In genomic region chr9:96874947-96875459, GRCh38 we compare ENCODE assay signal across 8 cellular contexts. TPM values are rescaled to one million over a fixed set of nuclear protein-coding genes. Genes with fewer than 3 reads are reported as not detected.
DNase-seq lines count a peak whose midpoint lies in the region; ATAC-seq and TF ChIP-seq lines count a peak whose summit lies in the region.

No MANE protein-coding gene starts in this region.

- no peak overlapping the region for H3K4me3 ChIP-seq in lower leg skin (ENCODE audit: low read depth, poor library complexity, severe bottlenecking)

- no peak for TF ChIP-seq CTCF in lower leg skin (IDR thresholded peaks at IDR 0.05)

- WGBS in lower leg skin, 2 donors: 25 to 27% methylated on average over 13 of the region's 13 CpGs

- intact Hi-C loops in lower leg skin (cut with DNase I; ENCODE audit: low total_unique reads): no loop called here

- peak; percentile 70 for ATAC-seq in GM19463 (IDR thresholded peaks at IDR 0.05; ENCODE audit: unreplicated experiment)
- ATAC-seq in HG03469 (IDR thresholded peaks at IDR 0.05; ENCODE audit: unreplicated experiment): peak; percentile 49
- ATAC-seq in SK-N-SH treated with all-trans-retinoic acid at 6 μM for 48 hours: peak; percentile 39

- DNase-seq in DMS153 treated with DMSO at 0.1 percent for 48 hours (lab: John Stamatoyannopoulos, UW; ENCODE audit: unreplicated experiment): peak; percentile 68
- DNase-seq in effector CD4-positive, alpha-beta T cell: peak; percentile 21
- DNase-seq in mucosa of gallbladder (ENCODE audit: low spot score): peak; percentile 65
- no peak for DNase-seq in lower leg skin (ENCODE audit: low spot score in 2 of 2)
- DNase-seq in C1 segment of cervical spinal cord (lab: John Stamatoyannopoulos, UW): no peak

- no peak for TF ChIP-seq POLR2A in lower leg skin (IDR thresholded peaks at IDR 0.05)

TF ChIP-seq in SK-N-SH treated with all-trans-retinoic acid at 6 μM for 48 hours, 23 proteins besides CTCF, POLR2A, EP300 and RAD21:
- TF ChIP-seq ARNTL (CRISPR knock-in tag; IDR thresholded peaks at IDR 0.05; ENCODE audit: borderline replicate concordance, low read depth): no peak
- TF ChIP-seq ZNF565 (CRISPR knock-in tag; conservative IDR thresholded peaks at IDR 0.05; ENCODE audit: low read depth): no peak
- TF ChIP-seq ZFP30 (CRISPR knock-in tag; IDR thresholded peaks at IDR 0.05): no peak
- TF ChIP-seq RARB (CRISPR knock-in tag; IDR thresholded peaks at IDR 0.05): no peak
- no peak for TF ChIP-seq SNAI2 (CRISPR knock-in tag; IDR thresholded peaks at IDR 0.05)
- no peak for TF ChIP-seq POU6F1 (CRISPR knock-in tag; IDR thresholded peaks at IDR 0.05; ENCODE audit: borderline replicate concordance, low read depth)
- no peak for TF ChIP-seq OSR1 (CRISPR knock-in tag; IDR thresholded peaks at IDR 0.05)
- no peak for TF ChIP-seq ESRRG (CRISPR knock-in tag; IDR thresholded peaks at IDR 0.05)

RNA-seq across cellular contexts. Expression of gene ZNF782, which starts 20.7 kb away (rescaled TPM):
- total RNA-seq in mucosa of gallbladder: 8.5 TPM
- 10 to 100 TPM in 1 of 4 donors, 1 to 10 TPM in 3; 5.0 to 13.4 (median 7.9) TPM for total RNA-seq in lower leg skin

RNA-seq across cellular contexts. Expression of gene NUTM2G, which starts 53.6 kb away (rescaled TPM):
- total RNA-seq in mucosa of gallbladder (not detected), lower leg skin (not detected)

Comparison
In these comparisons a context has a peak if more than half of its experiments do, and no peak if none do; other contexts are left out.
1. DNase-seq: peak in DMS153 treated with DMSO at 0.1 percent for 48 hours (single experiment), effector CD4-positive, alpha-beta T cell (single experiment) and mucosa of gallbladder (single experiment); none in lower leg skin (0 of 2) and C1 segment of cervical spinal cord (0 of 14).
2. Peak in every context shown above with its lines, with median percentiles within 50 percentile points of each other: ATAC-seq.